Comparison of ENCODE assay signal across 2 cellular contexts in the genomic region with DNA sequence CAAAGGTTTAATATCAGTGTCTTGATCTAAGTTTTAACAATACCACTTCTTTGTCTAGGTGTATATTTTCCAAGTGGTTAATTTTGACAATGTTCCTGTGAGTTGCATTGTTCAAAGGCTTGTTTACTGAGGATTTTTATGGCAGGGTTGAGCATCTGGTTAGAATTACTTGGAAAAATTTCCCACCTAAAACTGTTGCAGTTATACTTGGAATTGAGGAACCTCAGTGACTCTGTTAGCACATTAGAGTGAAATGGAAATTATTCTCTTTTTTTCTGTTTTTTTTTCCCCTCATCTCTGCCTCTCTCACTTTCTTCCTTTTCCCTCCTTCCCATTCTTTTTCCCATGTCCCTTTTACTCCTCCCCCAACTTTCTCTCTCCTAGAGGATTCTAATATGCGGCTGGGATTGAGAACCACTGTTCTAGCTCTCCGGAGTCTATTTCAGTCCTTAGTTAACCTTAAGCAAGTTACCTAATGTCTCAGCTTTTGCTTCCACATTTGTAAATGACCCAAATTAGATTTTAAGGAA.
TF ChIP-seq lines count a peak whose summit lies in the region.

No MANE protein-coding gene starts in this region.

TF ChIP-seq in GM23338, 12 proteins besides CTCF, POLR2A, EP300 and RAD21 (continued from another document):
- TF ChIP-seq, protein P1, sequence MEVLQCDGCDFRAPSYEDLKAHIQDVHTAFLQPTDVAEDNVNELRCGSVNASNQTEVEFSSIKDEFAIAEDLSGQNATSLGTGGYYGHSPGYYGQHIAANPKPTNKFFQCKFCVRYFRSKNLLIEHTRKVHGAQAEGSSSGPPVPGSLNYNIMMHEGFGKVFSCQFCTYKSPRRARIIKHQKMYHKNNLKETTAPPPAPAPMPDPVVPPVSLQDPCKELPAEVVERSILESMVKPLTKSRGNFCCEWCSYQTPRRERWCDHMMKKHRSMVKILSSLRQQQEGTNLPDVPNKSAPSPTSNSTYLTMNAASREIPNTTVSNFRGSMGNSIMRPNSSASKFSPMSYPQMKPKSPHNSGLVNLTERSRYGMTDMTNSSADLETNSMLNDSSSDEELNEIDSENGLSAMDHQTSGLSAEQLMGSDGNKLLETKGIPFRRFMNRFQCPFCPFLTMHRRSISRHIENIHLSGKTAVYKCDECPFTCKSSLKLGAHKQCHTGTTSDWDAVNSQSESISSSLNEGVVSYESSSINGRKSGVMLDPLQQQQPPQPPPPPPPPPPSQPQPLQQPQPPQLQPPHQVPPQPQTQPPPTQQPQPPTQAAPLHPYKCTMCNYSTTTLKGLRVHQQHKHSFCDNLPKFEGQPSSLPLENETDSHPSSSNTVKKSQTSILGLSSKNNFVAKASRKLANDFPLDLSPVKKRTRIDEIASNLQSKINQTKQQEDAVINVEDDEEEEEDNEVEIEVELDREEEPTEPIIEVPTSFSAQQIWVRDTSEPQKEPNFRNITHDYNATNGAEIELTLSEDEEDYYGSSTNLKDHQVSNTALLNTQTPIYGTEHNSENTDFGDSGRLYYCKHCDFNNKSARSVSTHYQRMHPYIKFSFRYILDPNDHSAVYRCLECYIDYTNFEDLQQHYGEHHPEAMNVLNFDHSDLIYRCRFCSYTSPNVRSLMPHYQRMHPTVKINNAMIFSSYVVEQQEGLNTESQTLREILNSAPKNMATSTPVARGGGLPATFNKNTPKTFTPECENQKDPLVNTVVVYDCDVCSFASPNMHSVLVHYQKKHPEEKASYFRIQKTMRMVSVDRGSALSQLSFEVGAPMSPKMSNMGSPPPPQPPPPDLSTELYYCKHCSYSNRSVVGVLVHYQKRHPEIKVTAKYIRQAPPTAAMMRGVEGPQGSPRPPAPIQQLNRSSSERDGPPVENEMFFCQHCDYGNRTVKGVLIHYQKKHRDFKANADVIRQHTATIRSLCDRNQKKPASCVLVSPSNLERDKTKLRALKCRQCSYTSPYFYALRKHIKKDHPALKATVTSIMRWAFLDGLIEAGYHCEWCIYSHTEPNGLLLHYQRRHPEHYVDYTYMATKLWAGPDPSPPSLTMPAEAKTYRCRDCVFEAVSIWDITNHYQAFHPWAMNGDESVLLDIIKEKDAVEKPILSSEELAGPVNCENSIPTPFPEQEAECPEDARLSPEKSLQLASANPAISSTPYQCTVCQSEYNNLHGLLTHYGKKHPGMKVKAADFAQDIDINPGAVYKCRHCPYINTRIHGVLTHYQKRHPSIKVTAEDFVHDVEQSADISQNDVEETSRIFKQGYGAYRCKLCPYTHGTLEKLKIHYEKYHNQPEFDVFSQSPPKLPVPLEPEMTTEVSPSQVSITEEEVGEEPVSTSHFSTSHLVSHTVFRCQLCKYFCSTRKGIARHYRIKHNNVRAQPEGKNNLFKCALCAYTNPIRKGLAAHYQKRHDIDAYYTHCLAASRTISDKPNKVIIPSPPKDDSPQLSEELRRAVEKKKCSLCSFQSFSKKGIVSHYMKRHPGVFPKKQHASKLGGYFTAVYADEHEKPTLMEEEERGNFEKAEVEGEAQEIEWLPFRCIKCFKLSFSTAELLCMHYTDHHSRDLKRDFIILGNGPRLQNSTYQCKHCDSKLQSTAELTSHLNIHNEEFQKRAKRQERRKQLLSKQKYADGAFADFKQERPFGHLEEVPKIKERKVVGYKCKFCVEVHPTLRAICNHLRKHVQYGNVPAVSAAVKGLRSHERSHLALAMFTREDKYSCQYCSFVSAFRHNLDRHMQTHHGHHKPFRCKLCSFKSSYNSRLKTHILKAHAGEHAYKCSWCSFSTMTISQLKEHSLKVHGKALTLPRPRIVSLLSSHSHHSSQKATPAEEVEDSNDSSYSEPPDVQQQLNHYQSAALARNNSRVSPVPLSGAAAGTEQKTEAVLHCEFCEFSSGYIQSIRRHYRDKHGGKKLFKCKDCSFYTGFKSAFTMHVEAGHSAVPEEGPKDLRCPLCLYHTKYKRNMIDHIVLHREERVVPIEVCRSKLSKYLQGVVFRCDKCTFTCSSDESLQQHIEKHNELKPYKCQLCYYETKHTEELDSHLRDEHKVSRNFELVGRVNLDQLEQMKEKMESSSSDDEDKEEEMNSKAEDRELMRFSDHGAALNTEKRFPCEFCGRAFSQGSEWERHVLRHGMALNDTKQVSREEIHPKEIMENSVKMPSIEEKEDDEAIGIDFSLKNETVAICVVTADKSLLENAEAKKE (CRISPR knock-in tag; IDR thresholded peaks at IDR 0.05) = no peak
- TF ChIP-seq NANOG (IDR thresholded peaks at IDR 0.05; ENCODE audit: borderline replicate concordance) (no peak), ZNF331 (CRISPR knock-in tag; IDR thresholded peaks at IDR 0.05; ENCODE audit: low read depth) (no peak), STAT1 (IDR thresholded peaks at IDR 0.05; ENCODE audit: unreplicated experiment) (no peak)
- TF ChIP-seq, protein P2, sequence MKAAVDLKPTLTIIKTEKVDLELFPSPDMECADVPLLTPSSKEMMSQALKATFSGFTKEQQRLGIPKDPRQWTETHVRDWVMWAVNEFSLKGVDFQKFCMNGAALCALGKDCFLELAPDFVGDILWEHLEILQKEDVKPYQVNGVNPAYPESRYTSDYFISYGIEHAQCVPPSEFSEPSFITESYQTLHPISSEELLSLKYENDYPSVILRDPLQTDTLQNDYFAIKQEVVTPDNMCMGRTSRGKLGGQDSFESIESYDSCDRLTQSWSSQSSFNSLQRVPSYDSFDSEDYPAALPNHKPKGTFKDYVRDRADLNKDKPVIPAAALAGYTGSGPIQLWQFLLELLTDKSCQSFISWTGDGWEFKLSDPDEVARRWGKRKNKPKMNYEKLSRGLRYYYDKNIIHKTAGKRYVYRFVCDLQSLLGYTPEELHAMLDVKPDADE (IDR thresholded peaks at IDR 0.05) = no peak
TF ChIP-seq in GM23338: peak in this region for 0.

TF ChIP-seq in K562, 482 proteins besides CTCF, POLR2A, EP300 and RAD21 (continued from another document):
- TF ChIP-seq NELFE (IDR thresholded peaks at IDR 0.05; ENCODE audit: insufficient read depth, insufficient read length) = no peak
- TF ChIP-seq MAFF (IDR thresholded peaks at IDR 0.05; ENCODE audit: low read length) = no peak
